ENCODE assay signal across 11 cellular contexts in genomic region chr5:60504342-60504741, GRCh38.
DNase-seq lines count a peak whose midpoint lies in the region; ATAC-seq, FAIRE-seq and TF ChIP-seq lines count a peak whose summit lies in the region.
"Had no signal": no experiment of that assay in that cellular context is flagged by ENCODE, and none has a peak within 500 bp of the region (broad histone marks: within the 10 kb centered on the region; RNA-seq: fewer than 3 reads in every experiment).

No MANE protein-coding gene starts in this region.

- intact Hi-C loops in dorsolateral prefrontal cortex (cut with DNase I) (no loop called here), A673 (cut with micrococcal nuclease; ENCODE audit: unreplicated experiment) (no loop called here)

- H3K36me3 ChIP-seq in CD8-positive, alpha-beta memory T cell (ENCODE audit: insufficient read depth, low read length), result no peaks in the 10 kb centered on the region
- H3K36me3 ChIP-seq in A673 (ENCODE audit: insufficient read depth, low read length, poor library complexity, severe bottlenecking), result no peaks in the 10 kb centered on the region

- H3K27ac ChIP-seq in dorsolateral prefrontal cortex (peak overlapping the region in 48 of 59 donors; percentile 9 to 83 (median 59)), A673 (ENCODE audit: low read depth, low read length, poor library complexity, severe bottlenecking) (no peak overlapping the region)
- no peak overlapping the region for H3K27ac ChIP-seq in CD8-positive, alpha-beta memory T cell (ENCODE audit: low read depth, low read length)

- H3K9me3 ChIP-seq in CD8-positive, alpha-beta memory T cell (ENCODE audit: low read length), result no peaks in the 10 kb centered on the region
- H3K9me3 ChIP-seq in A673 (ENCODE audit: low read depth, low read length, poor library complexity, severe bottlenecking), result no peaks in the 10 kb centered on the region

- no peak overlapping the region for H3K4me3 Mint-ChIP-seq in CD8-positive, alpha-beta memory T cell
- H3K4me3 Mint-ChIP-seq: stimulated activated naive B cell treated with anti-CD40 and anti-IgM and Interleukin-4, amounts not matched to agents 10 μg/mL and 1 μg/mL and 100 μg/mL, for 72 hours had no signal

- H3K27me3 Mint-ChIP-seq in CD8-positive, alpha-beta memory T cell, result no peaks in the 10 kb centered on the region
- H3K27me3 Mint-ChIP-seq: stimulated activated naive B cell treated with anti-CD40 and anti-IgM and Interleukin-4, amounts not matched to agents 10 μg/mL and 1 μg/mL and 100 μg/mL, for 72 hours had no signal

- POLR2A ChIA-PET in CD8-positive, alpha-beta memory T cell (lab: Charles Lee), result no interaction called here
- POLR2A ChIA-PET in A673 (lab: Charles Lee; ENCODE audit: low non-redundant PET), result no interaction called here

- DNase-seq in dorsolateral prefrontal cortex (no peak), urothelium cell line (ENCODE audit: low spot score) (no peak), NCI-H1105 treated with DMSO at 0.1 percent for 48 hours (lab: John Stamatoyannopoulos, UW) (no peak), A673 (ENCODE audit: low spot score) (no peak)
- no peak for DNase-seq in CD8-positive, alpha-beta memory T cell
- DNase-seq: Calu3; NCI-H2081 treated with DMSO at 0.1 percent for 48 hours; stimulated activated naive B cell treated with anti-CD40 and anti-IgM and Interleukin-4, amounts not matched to agents 10 μg/mL and 1 μg/mL and 100 μg/mL, for 72 hours had no signal

- H3K9me3 Mint-ChIP-seq in CD8-positive, alpha-beta memory T cell, result peaks cover 0 to 3% (median 0%) of the 10 kb centered on the region in 5 donors
- H3K9me3 Mint-ChIP-seq: stimulated activated naive B cell treated with anti-CD40 and anti-IgM and Interleukin-4, amounts not matched to agents 10 μg/mL and 1 μg/mL and 100 μg/mL, for 72 hours had no signal

- ATAC-seq in GM18873 (IDR thresholded peaks at IDR 0.05; ENCODE audit: low FRiP score, unreplicated experiment) (peak; percentile 81), GM21576 (IDR thresholded peaks at IDR 0.05; ENCODE audit: unreplicated experiment) (peak; percentile 89), HG03103 (IDR thresholded peaks at IDR 0.05; ENCODE audit: low read depth, unreplicated experiment) (peak; percentile 76)

- TF ChIP-seq CTCF in dorsolateral prefrontal cortex (IDR thresholded peaks at IDR 0.05 in 54 of 56, conservative IDR thresholded peaks at IDR 0.05 in 2 of 56; ENCODE audit: low read depth in 1 of 56, partially characterized antibody in 56 of 56), result no peak
- TF ChIP-seq CTCF in A673 (conservative IDR thresholded peaks at IDR 0.05; ENCODE audit: low read depth, low read length), result no peak

- no peaks in the 10 kb centered on the region for H3K4me1 Mint-ChIP-seq in CD8-positive, alpha-beta memory T cell

- no peak for FAIRE-seq in urothelium cell line (lab: Jason Lieb, UNC)

- no peaks in the 10 kb centered on the region for H3K36me3 Mint-ChIP-seq in CD8-positive, alpha-beta memory T cell
- H3K36me3 Mint-ChIP-seq: stimulated activated naive B cell treated with anti-CD40 and anti-IgM and Interleukin-4, amounts not matched to agents 10 μg/mL and 1 μg/mL and 100 μg/mL, for 72 hours had no signal

- no peak overlapping the region for H3K27ac Mint-ChIP-seq in CD8-positive, alpha-beta memory T cell
- H3K27ac Mint-ChIP-seq: stimulated activated naive B cell treated with anti-CD40 and anti-IgM and Interleukin-4, amounts not matched to agents 10 μg/mL and 1 μg/mL and 100 μg/mL, for 72 hours had no signal

- H3K4me3 ChIP-seq in dorsolateral prefrontal cortex (no peak overlapping the region), A673 (ENCODE audit: low read depth, low read length, poor library complexity, severe bottlenecking) (no peak overlapping the region)
- H3K4me3 ChIP-seq in CD8-positive, alpha-beta memory T cell (ENCODE audit: low read length), result no peak overlapping the region

- CTCF ChIA-PET in CD8-positive, alpha-beta memory T cell (lab: Charles Lee), result no interaction called here
- CTCF ChIA-PET in A673 (lab: Charles Lee), result no interaction called here

- no peaks in the 10 kb centered on the region for H3K4me1 ChIP-seq in CD8-positive, alpha-beta memory T cell (ENCODE audit: insufficient read depth, low read length)
- H3K4me1 ChIP-seq in A673 (ENCODE audit: insufficient read depth, low read length, poor library complexity, severe bottlenecking), result no peaks in the 10 kb centered on the region

- no TSS peak for BruUV-seq in A673 (replicated peaks; lab: Mats Ljungman, UMichigan)

- no peaks in the 10 kb centered on the region for H3K27me3 ChIP-seq in dorsolateral prefrontal cortex
- H3K27me3 ChIP-seq in CD8-positive, alpha-beta memory T cell (ENCODE audit: insufficient read depth, low read length, poor library complexity, severe bottlenecking), result no peaks in the 10 kb centered on the region
- peaks cover 24% of the 10 kb centered on the region for H3K27me3 ChIP-seq in A673 (replicated peaks; ENCODE audit: insufficient read depth, low read depth, low read length, poor library complexity)

Comparison
In these comparisons a context has a peak if more than half of its experiments do, and no peak if none do; other contexts are left out.
1. H3K27ac ChIP-seq: peak in dorsolateral prefrontal cortex (48 of 59); none in CD8-positive, alpha-beta memory T cell (single experiment) and A673 (single experiment).
2. Peak in every context shown above with its lines, with median percentiles within 50 percentile points of each other: ATAC-seq.